9 cellular contexts compared by ENCODE assay signal in genomic region chrX:44871114-44871645, GRCh38. TPM values are rescaled to one million over a fixed set of nuclear protein-coding genes. Genes with fewer than 3 reads are reported as not detected.
A peak's percentile ranks its signal among the peaks of the same experiment; 100 is the strongest.
DNase-seq lines count a peak whose midpoint lies in the region; FAIRE-seq and TF ChIP-seq lines count a peak whose summit lies in the region.
"Had no signal": no experiment of that assay in that cellular context is flagged by ENCODE, and none has a peak within 500 bp of the region (broad histone marks: within the 10 kb centered on the region; RNA-seq: fewer than 3 reads in every experiment).

No MANE protein-coding gene starts in this region.

- H4K20me1 ChIP-seq in mammary epithelial cell (ENCODE audit: insufficient read depth, low read length) = no peaks in the 10 kb centered on the region

- H3K4me3 Mint-ChIP-seq in mesothelial cell of epicardium = peak overlapping the region; percentile 38

- H3K27ac Mint-ChIP-seq in mesothelial cell of epicardium = peak overlapping the region; percentile 68

- H2AFZ ChIP-seq in ACC112 (ENCODE audit: low read length, unreplicated experiment) (no peak overlapping the region), mammary epithelial cell (ENCODE audit: low read depth, low read length) (peak overlapping the region; percentile 6)

- FAIRE-seq in HTR-8/SVneo (lab: Jason Lieb, UNC) = no peak

- peak overlapping the region; percentile 82 for H3K4me2 ChIP-seq in mammary epithelial cell (ENCODE audit: insufficient read depth, low read depth, low read length)

- H3K9me3 Mint-ChIP-seq in mesothelial cell of epicardium = peaks cover 14% of the 10 kb centered on the region

- dilution Hi-C loops in mammary epithelial cell (cut with HindIII; ENCODE audit: low sequenced_read_pairs) = no loop called here

- no peaks in the 10 kb centered on the region for H3K36me3 ChIP-seq in ACC112 (ENCODE audit: insufficient read depth, low read length)
- no peaks in the 10 kb centered on the region for H3K36me3 ChIP-seq in mammary epithelial cell (ENCODE audit: insufficient read depth, low read length)

- no peaks in the 10 kb centered on the region for H3K9me3 ChIP-seq in mammary epithelial cell (replicated peaks; ENCODE audit: insufficient read depth, low read length)

- H3K27me3 ChIP-seq in ACC112 (ENCODE audit: insufficient read depth, low read length) (no peaks in the 10 kb centered on the region), HL-60 (ENCODE audit: insufficient read depth, poor library complexity, severe bottlenecking) (no peaks in the 10 kb centered on the region), mammary epithelial cell (ENCODE audit: insufficient read depth, low read length) (no peaks in the 10 kb centered on the region)

- WGBS in mammary epithelial cell (ENCODE audit: low coverage, missing lambda C conversion rate) = 89% methylated on average over 15 of the region's 16 CpGs

- in situ Hi-C loops in mammary epithelial cell (cut with MboI; ENCODE audit: low sequenced_read_pairs in 2 of 2) = no loop called here

- H3K36me3 Mint-ChIP-seq in mesothelial cell of epicardium = no peaks in the 10 kb centered on the region

- DNase-seq in HL-60 (ENCODE audit: low read depth in 1 of 2, low spot score in 1 of 2) = no peak
- no peak for DNase-seq in mammary epithelial cell
- no peak for DNase-seq in mesothelial cell of epicardium (ENCODE audit: low spot score in 2 of 2, unreplicated experiment in 2 of 2)
- DNase-seq in HTR-8/SVneo (ENCODE audit: insufficient read length, low spot score) = no peak
- DNase-seq in SIG-M5 treated with dmso at 0.1 percent for 504 hours (lab: John Stamatoyannopoulos, UW; ENCODE audit: unreplicated experiment) = no peak
- no peak for DNase-seq in effector CD4-positive, alpha-beta T cell
- no peak for DNase-seq in NCI-H1694 (lab: John Stamatoyannopoulos, UW)

- H3K27ac ChIP-seq in ACC112 (ENCODE audit: low read depth, low read length) = no peak overlapping the region
- H3K27ac ChIP-seq in HL-60 (replicated peaks) = peak overlapping the region; percentile 96
- H3K27ac ChIP-seq in mammary epithelial cell (ENCODE audit: insufficient read depth, low read depth, low read length) = peak overlapping the region; percentile 22

- intact Hi-C loops in mammary epithelial cell (cut with micrococcal nuclease) = loop anchor here (5.0 to 10.0 kb wide), 2 partner anchors 196 to 1214 kb away; partner anchors contain the start of gene MAOA

- BruUV-seq in mammary epithelial cell (replicated peaks; lab: Mats Ljungman, UMichigan) = no TSS peak

- peaks cover 39% of the 10 kb centered on the region for H3K79me2 ChIP-seq in ACC112 (ENCODE audit: control insufficient read depth, insufficient read depth, low read length, unreplicated experiment)
- H3K79me2 ChIP-seq in mammary epithelial cell (ENCODE audit: insufficient read depth, low read length) = peaks cover 45% of the 10 kb centered on the region

- H3K9ac ChIP-seq in mammary epithelial cell (ENCODE audit: insufficient read depth, low read length) = peak overlapping the region; percentile 28

- CTCF ChIA-PET in mammary epithelial cell (lab: Charles Lee; ENCODE audit: low non-redundant PET) = no interaction called here

- H3K27me3 Mint-ChIP-seq in mesothelial cell of epicardium (ENCODE audit: low read depth) = no peaks in the 10 kb centered on the region

- TF ChIP-seq CTCF in HL-60 (IDR thresholded peaks at IDR 0.05; ENCODE audit: insufficient read depth, low read length) (no peak), mammary epithelial cell (conservative IDR thresholded peaks at IDR 0.05 in 1 of 2, IDR thresholded peaks at IDR 0.05 in 1 of 2; ENCODE audit: extremely low read depth in 1 of 2, insufficient read depth in 1 of 2, low read depth in 1 of 2, low read length in 2 of 2) (no peak), mesothelial cell of epicardium (IDR thresholded peaks at IDR 0.05; ENCODE audit: unreplicated experiment) (no peak)

- H3K4me1 ChIP-seq in ACC112 (ENCODE audit: control insufficient read depth, insufficient read depth, low read length, unreplicated experiment) (peaks cover 3% of the 10 kb centered on the region), mammary epithelial cell (ENCODE audit: insufficient read depth, low read length) (peaks cover 7% of the 10 kb centered on the region)

- peak overlapping the region; percentile 92 for H3K4me3 ChIP-seq in ACC112 (ENCODE audit: low read depth, low read length)
- H3K4me3 ChIP-seq in HL-60 (replicated peaks; ENCODE audit: insufficient read depth, low read length) = peak overlapping the region; percentile 54
- peak overlapping the region in 2 of 3 experiments; percentile 78 to 80 for H3K4me3 ChIP-seq in mammary epithelial cell (replicated peaks in 1 of 3; ENCODE audit: insufficient read depth in 1 of 3, low read depth in 2 of 3, low read length in 3 of 3)

- peaks cover 7% of the 10 kb centered on the region for H3K4me1 Mint-ChIP-seq in mesothelial cell of epicardium

RNA-seq across cellular contexts. Expression of gene KDM6A, which starts 1.8 kb away (rescaled TPM):
- total RNA-seq in mammary epithelial cell (10 to 100 TPM; 45.4 to 46.8 TPM), mesothelial cell of epicardium (64.2 to 69.7 TPM (median 67.5 TPM) in 3 replicates)
- polyA plus RNA-seq in mammary epithelial cell = 18.9 TPM
- polyA minus RNA-seq in mammary epithelial cell = 47.4 TPM

RNA-seq across cellular contexts. Expression of gene DUSP21, which starts 27.4 kb away (rescaled TPM):
- total RNA-seq in mammary epithelial cell (not detected), mesothelial cell of epicardium (not detected in 3 replicates)
- polyA plus RNA-seq in mammary epithelial cell = not detected
- polyA minus RNA-seq in mammary epithelial cell = not detected
- total RNA-seq: SK-MEL-5 had no signal
